ENCODE assay signal across 22 cellular contexts in the genomic region with DNA sequence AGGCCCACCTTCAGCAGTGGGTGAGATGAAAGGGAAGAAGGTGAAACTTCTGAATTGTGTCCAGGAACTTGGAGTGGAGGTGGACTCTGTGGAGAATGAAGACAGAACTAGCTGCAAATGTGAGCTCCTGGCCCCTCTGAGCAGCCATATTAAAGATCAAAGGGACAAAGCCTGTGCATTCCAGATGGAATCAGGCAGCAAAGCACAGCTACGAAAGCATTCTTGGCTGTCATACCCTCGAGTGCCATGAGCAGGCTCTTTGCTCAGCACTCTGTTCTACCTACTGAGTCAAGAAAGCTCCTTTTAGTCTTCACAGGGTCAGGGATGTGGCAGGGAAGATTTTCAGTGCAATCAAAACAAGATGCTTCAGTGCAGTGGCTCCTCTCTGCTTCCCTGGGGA.
"Had no signal": no experiment of that assay in that cellular context is flagged by ENCODE, and none has a peak within 500 bp of the region (broad histone marks: within the 10 kb centered on the region; RNA-seq: fewer than 3 reads in every experiment).

No MANE protein-coding gene starts in this region.

- H3K4me1 Mint-ChIP-seq: endodermal cell, immature natural killer cell, naive B cell had no signal

- DNase-seq: colonic mucosa; cortex of kidney; effector CD8-positive, alpha-beta T cell; effector memory CD8-positive, alpha-beta T cell; endodermal cell; erythroblast; foreskin keratinocyte; hypothalamus; immature natural killer cell; left cardiac atrium; left lung; left ventricle myocardium superior; lower lobe of right lung; mesenchymal stem cell; mucosa of descending colon; naive B cell had no signal

- H3K4me1 ChIP-seq: colonic mucosa, foreskin keratinocyte, gastroesophageal sphincter, left lung, lower lobe of right lung had no signal

- H3K27ac ChIP-seq: colonic mucosa, epithelial cell of prostate, foreskin keratinocyte, gastroesophageal sphincter, heart left ventricle, hepatocyte, left lung, lower lobe of right lung had no signal

- H3K9me3 Mint-ChIP-seq: dendritic cell treated with granulocyte-macrophage colony-stimulating factor and Interleukin-4, amounts not matched to agents 40 ng/mL and 50 ng/mL, for 4 days had no signal

- H3K36me3 Mint-ChIP-seq: immature natural killer cell, mesothelial cell of epicardium, naive B cell had no signal

- H3K27me3 ChIP-seq: colonic mucosa, foreskin keratinocyte, gastroesophageal sphincter, heart left ventricle, hepatocyte, left lung had no signal

- H3K4me3 Mint-ChIP-seq: dendritic cell treated with granulocyte-macrophage colony-stimulating factor and Interleukin-4, amounts not matched to agents 40 ng/mL and 50 ng/mL, for 4 days; effector memory CD8-positive, alpha-beta T cell; endodermal cell; immature natural killer cell; mesothelial cell of epicardium; naive B cell had no signal

- H3K9me3 ChIP-seq: colonic mucosa, gastroesophageal sphincter, heart left ventricle, left lung, lower lobe of right lung, mucosa of descending colon had no signal

- H3K4me3 ChIP-seq: colonic mucosa, gastroesophageal sphincter, heart left ventricle, hepatocyte, left lung, lower lobe of right lung, mucosa of descending colon had no signal

- H2AFZ ChIP-seq: hepatocyte had no signal

- H3K4me2 ChIP-seq: hepatocyte had no signal

- H3K36me3 ChIP-seq: colonic mucosa, gastroesophageal sphincter, heart left ventricle, left lung, lower lobe of right lung had no signal

- H3K79me2 ChIP-seq: hepatocyte had no signal

- H3K27ac Mint-ChIP-seq: dendritic cell treated with granulocyte-macrophage colony-stimulating factor and Interleukin-4, amounts not matched to agents 40 ng/mL and 50 ng/mL, for 4 days; effector memory CD8-positive, alpha-beta T cell; endodermal cell; immature natural killer cell; mesothelial cell of epicardium; naive B cell had no signal
